Comparison of ENCODE assay signal across 1 cellular context in the genomic region with DNA sequence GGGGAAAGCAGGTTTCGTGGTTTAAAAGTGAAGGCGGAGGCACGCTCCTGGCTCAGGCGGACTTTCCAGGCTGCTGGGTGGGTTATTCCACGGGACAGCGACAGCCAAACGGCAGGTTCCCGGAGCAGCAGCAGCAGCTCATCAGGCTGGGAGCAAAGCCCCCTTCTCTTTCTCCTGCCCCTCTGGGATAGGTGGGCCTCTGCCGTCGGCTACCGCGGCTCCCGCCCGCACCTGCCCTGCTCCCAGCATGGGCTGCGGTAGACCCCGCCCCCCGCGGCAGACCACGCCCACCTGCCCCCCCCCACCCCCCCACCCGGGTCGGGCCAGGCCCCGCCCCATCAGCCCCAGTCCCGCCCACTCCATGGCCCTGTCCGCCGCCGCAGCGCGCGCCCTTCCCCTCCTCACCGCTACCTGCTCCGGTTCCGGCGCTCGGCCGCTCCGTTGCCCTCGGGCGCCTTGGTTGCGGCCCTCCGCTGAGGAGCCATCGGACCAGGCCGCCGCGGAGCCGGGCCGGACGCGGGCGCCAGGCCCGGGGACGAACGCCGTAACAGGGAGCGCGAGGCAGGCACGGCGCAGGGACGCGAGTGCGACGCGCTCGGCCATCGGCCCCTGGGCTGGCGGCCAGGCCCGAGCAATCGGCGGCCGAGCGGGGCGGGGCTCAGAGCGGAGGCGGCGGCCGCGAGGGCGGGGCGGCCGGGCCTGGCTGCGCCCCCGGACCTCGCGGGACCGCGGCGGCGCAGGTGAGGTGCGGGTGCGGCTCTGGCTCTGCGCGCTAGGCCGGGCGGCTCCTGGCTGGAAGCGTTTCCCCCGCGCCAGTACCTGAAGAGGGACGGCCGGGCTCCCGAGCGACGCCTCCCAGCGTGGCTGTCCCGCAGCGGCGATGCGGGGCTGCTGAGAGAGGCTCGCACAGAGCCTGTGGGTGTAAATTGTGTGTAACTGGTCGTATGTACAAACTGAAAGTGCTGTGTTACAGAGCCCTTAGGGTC.
TF ChIP-seq lines count a peak whose summit lies in the region.

A gene (plus strand): TSS at position 347 of the 986 bp plus-strand sequence. CDS start 1,453 bp downstream, outside the sequence.
A gene with protein sequence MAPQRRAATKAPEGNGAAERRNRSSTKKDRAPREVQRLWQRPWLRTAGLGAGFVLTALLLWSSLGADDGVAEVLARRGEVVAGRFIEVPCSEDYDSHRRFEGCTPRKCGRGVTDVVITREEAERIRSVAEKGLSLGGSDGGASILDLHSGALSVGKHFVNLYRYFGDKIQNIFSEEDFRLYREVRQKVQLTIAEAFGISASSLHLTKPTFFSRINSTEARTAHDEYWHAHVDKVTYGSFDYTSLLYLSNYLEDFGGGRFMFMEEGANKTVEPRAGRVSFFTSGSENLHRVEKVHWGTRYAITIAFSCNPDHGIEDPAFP (minus strand): TSS at position 586 of the 986 bp plus-strand sequence. CDS start 101 bp downstream, at position 485.

TF ChIP-seq in HepG2, 621 proteins besides CTCF, POLR2A, EP300 and RAD21 (continues in another document):
- TF ChIP-seq PHF20 (CRISPR knock-in tag; IDR thresholded peaks at IDR 0.05) = peak; percentile 77
- no peak for TF ChIP-seq SCMH1 (CRISPR knock-in tag; IDR thresholded peaks at IDR 0.05; ENCODE audit: borderline replicate concordance)
- TF ChIP-seq PRPF4 (IDR thresholded peaks at IDR 0.05; ENCODE audit: low read depth, low read length, poor library complexity, severe bottlenecking) = no peak
- TF ChIP-seq ZFP1 (CRISPR knock-in tag; IDR thresholded peaks at IDR 0.05) = no peak; the same call in 1 of the 2 replicates
- peak; percentile 63; the same call in 1 of the 2 replicates for TF ChIP-seq ARHGAP35 (CRISPR knock-in tag; IDR thresholded peaks at IDR 0.05; ENCODE audit: borderline replicate concordance)
- TF ChIP-seq, protein P1, sequence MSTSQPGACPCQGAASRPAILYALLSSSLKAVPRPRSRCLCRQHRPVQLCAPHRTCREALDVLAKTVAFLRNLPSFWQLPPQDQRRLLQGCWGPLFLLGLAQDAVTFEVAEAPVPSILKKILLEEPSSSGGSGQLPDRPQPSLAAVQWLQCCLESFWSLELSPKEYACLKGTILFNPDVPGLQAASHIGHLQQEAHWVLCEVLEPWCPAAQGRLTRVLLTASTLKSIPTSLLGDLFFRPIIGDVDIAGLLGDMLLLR (CRISPR knock-in tag; IDR thresholded peaks at IDR 0.05) = peak; percentile 91; the same call in 1 of the 2 replicates
- no peak for TF ChIP-seq ZNF782 (CRISPR knock-in tag; IDR thresholded peaks at IDR 0.05; ENCODE audit: borderline replicate concordance)
- peak; percentile 98 for TF ChIP-seq SRF (IDR thresholded peaks at IDR 0.05; ENCODE audit: low read depth, low read length)
- TF ChIP-seq, protein P2, sequence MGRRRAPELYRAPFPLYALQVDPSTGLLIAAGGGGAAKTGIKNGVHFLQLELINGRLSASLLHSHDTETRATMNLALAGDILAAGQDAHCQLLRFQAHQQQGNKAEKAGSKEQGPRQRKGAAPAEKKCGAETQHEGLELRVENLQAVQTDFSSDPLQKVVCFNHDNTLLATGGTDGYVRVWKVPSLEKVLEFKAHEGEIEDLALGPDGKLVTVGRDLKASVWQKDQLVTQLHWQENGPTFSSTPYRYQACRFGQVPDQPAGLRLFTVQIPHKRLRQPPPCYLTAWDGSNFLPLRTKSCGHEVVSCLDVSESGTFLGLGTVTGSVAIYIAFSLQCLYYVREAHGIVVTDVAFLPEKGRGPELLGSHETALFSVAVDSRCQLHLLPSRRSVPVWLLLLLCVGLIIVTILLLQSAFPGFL (CRISPR knock-in tag; IDR thresholded peaks at IDR 0.05) = 0 out of 2 replicates have a peak, but pooled peaks have one; percentile 33
- no peak for TF ChIP-seq SOX13 (IDR thresholded peaks at IDR 0.05)
- TF ChIP-seq SOX13 (CRISPR knock-in tag; conservative IDR thresholded peaks at IDR 0.05 in 1 of 2, IDR thresholded peaks at IDR 0.05 in 1 of 2) = no peak; a peak in 1 of 4 replicates
- TF ChIP-seq, protein P3, sequence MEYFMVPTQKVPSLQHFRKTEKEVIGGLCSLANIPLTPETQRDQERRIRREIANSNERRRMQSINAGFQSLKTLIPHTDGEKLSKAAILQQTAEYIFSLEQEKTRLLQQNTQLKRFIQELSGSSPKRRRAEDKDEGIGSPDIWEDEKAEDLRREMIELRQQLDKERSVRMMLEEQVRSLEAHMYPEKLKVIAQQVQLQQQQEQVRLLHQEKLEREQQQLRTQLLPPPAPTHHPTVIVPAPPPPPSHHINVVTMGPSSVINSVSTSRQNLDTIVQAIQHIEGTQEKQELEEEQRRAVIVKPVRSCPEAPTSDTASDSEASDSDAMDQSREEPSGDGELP (IDR thresholded peaks at IDR 0.05; ENCODE audit: borderline replicate concordance, low read depth) = no peak
- TF ChIP-seq NFKB2 (CRISPR knock-in tag; IDR thresholded peaks at IDR 0.05; ENCODE audit: borderline replicate concordance) = no peak; the same call in 1 of the 2 replicates
- no peak for TF ChIP-seq RBAK (CRISPR knock-in tag; IDR thresholded peaks at IDR 0.05)
- TF ChIP-seq, protein P4, sequence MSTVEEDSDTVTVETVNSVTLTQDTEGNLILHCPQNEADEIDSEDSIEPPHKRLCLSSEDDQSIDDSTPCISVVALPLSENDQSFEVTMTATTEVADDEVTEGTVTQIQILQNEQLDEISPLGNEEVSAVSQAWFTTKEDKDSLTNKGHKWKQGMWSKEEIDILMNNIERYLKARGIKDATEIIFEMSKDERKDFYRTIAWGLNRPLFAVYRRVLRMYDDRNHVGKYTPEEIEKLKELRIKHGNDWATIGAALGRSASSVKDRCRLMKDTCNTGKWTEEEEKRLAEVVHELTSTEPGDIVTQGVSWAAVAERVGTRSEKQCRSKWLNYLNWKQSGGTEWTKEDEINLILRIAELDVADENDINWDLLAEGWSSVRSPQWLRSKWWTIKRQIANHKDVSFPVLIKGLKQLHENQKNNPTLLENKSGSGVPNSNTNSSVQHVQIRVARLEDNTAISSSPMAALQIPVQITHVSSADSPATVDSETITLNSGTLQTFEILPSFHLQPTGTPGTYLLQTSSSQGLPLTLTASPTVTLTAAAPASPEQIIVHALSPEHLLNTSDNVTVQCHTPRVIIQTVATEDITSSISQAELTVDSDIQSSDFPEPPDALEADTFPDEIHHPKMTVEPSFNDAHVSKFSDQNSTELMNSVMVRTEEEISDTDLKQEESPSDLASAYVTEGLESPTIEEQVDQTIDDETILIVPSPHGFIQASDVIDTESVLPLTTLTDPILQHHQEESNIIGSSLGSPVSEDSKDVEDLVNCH (CRISPR knock-in tag; IDR thresholded peaks at IDR 0.05) = no peak
- TF ChIP-seq SP1 (IDR thresholded peaks at IDR 0.05) = no peak
- TF ChIP-seq SP1 (CRISPR knock-in tag; IDR thresholded peaks at IDR 0.05) = peak; percentile 97
- no peak for TF ChIP-seq JARID2 (CRISPR knock-in tag; IDR thresholded peaks at IDR 0.05; ENCODE audit: insufficient replicate concordance)
- TF ChIP-seq NFE2L2 (IDR thresholded peaks at IDR 0.05; ENCODE audit: low read length) = no peak
- TF ChIP-seq ZC3H13 (CRISPR knock-in tag; IDR thresholded peaks at IDR 0.05) = peak; percentile 76; the same call in 1 of the 2 replicates
- TF ChIP-seq, protein P5, sequence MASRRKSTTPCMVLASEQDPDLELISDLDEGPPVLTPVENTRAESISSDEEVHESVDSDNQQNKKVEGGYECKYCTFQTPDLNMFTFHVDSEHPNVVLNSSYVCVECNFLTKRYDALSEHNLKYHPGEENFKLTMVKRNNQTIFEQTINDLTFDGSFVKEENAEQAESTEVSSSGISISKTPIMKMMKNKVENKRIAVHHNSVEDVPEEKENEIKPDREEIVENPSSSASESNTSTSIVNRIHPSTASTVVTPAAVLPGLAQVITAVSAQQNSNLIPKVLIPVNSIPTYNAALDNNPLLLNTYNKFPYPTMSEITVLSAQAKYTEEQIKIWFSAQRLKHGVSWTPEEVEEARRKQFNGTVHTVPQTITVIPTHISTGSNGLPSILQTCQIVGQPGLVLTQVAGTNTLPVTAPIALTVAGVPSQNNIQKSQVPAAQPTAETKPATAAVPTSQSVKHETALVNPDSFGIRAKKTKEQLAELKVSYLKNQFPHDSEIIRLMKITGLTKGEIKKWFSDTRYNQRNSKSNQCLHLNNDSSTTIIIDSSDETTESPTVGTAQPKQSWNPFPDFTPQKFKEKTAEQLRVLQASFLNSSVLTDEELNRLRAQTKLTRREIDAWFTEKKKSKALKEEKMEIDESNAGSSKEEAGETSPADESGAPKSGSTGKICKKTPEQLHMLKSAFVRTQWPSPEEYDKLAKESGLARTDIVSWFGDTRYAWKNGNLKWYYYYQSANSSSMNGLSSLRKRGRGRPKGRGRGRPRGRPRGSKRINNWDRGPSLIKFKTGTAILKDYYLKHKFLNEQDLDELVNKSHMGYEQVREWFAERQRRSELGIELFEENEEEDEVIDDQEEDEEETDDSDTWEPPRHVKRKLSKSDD (CRISPR knock-in tag; IDR thresholded peaks at IDR 0.05; ENCODE audit: low read depth) = 0 out of 2 replicates have a peak, but pooled peaks have one; percentile 55
- peak; percentile 91; the same call in 1 of the 2 replicates for TF ChIP-seq RNF2 (conservative IDR thresholded peaks at IDR 0.05; ENCODE audit: low read depth)
- no peak; the same call in 1 of the 2 replicates for TF ChIP-seq GFI1 (CRISPR knock-in tag; IDR thresholded peaks at IDR 0.05; ENCODE audit: borderline replicate concordance)
- TF ChIP-seq HOXA9 (CRISPR knock-in tag; IDR thresholded peaks at IDR 0.05; ENCODE audit: borderline replicate concordance) = peak; percentile 82; the same call in 1 of the 2 replicates
- 0 out of 2 replicates have a peak, but pooled peaks have one; percentile 40 for TF ChIP-seq ZNF556 (CRISPR knock-in tag; IDR thresholded peaks at IDR 0.05; ENCODE audit: borderline replicate concordance)
- TF ChIP-seq, protein P6, sequence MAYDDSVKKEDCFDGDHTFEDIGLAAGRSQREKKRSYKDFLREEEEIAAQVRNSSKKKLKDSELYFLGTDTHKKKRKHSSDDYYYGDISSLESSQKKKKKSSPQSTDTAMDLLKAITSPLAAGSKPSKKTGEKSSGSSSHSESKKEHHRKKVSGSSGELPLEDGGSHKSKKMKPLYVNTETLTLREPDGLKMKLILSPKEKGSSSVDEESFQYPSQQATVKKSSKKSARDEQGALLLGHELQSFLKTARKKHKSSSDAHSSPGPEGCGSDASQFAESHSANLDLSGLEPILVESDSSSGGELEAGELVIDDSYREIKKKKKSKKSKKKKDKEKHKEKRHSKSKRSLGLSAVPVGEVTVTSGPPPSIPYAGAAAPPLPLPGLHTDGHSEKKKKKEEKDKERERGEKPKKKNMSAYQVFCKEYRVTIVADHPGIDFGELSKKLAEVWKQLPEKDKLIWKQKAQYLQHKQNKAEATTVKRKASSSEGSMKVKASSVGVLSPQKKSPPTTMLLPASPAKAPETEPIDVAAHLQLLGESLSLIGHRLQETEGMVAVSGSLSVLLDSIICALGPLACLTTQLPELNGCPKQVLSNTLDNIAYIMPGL (CRISPR knock-in tag; IDR thresholded peaks at IDR 0.05; ENCODE audit: borderline replicate concordance in 1 of 2, low read depth in 1 of 2) = peak; percentile 57 to 76; a peak in 3 of 4 replicates
- TF ChIP-seq, protein P7, sequence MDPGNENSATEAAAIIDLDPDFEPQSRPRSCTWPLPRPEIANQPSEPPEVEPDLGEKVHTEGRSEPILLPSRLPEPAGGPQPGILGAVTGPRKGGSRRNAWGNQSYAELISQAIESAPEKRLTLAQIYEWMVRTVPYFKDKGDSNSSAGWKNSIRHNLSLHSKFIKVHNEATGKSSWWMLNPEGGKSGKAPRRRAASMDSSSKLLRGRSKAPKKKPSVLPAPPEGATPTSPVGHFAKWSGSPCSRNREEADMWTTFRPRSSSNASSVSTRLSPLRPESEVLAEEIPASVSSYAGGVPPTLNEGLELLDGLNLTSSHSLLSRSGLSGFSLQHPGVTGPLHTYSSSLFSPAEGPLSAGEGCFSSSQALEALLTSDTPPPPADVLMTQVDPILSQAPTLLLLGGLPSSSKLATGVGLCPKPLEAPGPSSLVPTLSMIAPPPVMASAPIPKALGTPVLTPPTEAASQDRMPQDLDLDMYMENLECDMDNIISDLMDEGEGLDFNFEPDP (CRISPR knock-in tag; conservative IDR thresholded peaks at IDR 0.05) = peak; percentile 97; the same call in 1 of the 2 replicates
- TF ChIP-seq ZNF33B (CRISPR knock-in tag; IDR thresholded peaks at IDR 0.05) = 0 out of 2 replicates have a peak, but pooled peaks have one; percentile 9
- TF ChIP-seq SATB2 (CRISPR knock-in tag; IDR thresholded peaks at IDR 0.05) = no peak
- TF ChIP-seq, protein P8, sequence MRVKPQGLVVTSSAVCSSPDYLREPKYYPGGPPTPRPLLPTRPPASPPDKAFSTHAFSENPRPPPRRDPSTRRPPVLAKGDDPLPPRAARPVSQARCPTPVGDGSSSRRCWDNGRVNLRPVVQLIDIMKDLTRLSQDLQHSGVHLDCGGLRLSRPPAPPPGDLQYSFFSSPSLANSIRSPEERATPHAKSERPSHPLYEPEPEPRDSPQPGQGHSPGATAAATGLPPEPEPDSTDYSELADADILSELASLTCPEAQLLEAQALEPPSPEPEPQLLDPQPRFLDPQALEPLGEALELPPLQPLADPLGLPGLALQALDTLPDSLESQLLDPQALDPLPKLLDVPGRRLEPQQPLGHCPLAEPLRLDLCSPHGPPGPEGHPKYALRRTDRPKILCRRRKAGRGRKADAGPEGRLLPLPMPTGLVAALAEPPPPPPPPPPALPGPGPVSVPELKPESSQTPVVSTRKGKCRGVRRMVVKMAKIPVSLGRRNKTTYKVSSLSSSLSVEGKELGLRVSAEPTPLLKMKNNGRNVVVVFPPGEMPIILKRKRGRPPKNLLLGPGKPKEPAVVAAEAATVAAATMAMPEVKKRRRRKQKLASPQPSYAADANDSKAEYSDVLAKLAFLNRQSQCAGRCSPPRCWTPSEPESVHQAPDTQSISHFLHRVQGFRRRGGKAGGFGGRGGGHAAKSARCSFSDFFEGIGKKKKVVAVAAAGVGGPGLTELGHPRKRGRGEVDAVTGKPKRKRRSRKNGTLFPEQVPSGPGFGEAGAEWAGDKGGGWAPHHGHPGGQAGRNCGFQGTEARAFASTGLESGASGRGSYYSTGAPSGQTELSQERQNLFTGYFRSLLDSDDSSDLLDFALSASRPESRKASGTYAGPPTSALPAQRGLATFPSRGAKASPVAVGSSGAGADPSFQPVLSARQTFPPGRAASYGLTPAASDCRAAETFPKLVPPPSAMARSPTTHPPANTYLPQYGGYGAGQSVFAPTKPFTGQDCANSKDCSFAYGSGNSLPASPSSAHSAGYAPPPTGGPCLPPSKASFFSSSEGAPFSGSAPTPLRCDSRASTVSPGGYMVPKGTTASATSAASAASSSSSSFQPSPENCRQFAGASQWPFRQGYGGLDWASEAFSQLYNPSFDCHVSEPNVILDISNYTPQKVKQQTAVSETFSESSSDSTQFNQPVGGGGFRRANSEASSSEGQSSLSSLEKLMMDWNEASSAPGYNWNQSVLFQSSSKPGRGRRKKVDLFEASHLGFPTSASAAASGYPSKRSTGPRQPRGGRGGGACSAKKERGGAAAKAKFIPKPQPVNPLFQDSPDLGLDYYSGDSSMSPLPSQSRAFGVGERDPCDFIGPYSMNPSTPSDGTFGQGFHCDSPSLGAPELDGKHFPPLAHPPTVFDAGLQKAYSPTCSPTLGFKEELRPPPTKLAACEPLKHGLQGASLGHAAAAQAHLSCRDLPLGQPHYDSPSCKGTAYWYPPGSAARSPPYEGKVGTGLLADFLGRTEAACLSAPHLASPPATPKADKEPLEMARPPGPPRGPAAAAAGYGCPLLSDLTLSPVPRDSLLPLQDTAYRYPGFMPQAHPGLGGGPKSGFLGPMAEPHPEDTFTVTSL (CRISPR knock-in tag; IDR thresholded peaks at IDR 0.05; ENCODE audit: borderline replicate concordance) = no peak
- TF ChIP-seq TRIM24 (CRISPR knock-in tag; IDR thresholded peaks at IDR 0.05) = no peak
- TF ChIP-seq CEBPG (CRISPR knock-in tag; IDR thresholded peaks at IDR 0.05) = no peak
- no peak for TF ChIP-seq TCF7 (IDR thresholded peaks at IDR 0.05; ENCODE audit: low read depth)
- peak; percentile 93; the same call in 1 of the 2 replicates for TF ChIP-seq ZNF160 (CRISPR knock-in tag; IDR thresholded peaks at IDR 0.05)
- TF ChIP-seq HOXA5 (CRISPR knock-in tag; IDR thresholded peaks at IDR 0.05) = no peak
- no peak for TF ChIP-seq WIZ (CRISPR knock-in tag; IDR thresholded peaks at IDR 0.05)
- peak; percentile 83; the same call in 1 of the 2 replicates for TF ChIP-seq ZNF713 (CRISPR knock-in tag; IDR thresholded peaks at IDR 0.05)
- peak; percentile 93 for TF ChIP-seq SAP130 (CRISPR knock-in tag; IDR thresholded peaks at IDR 0.05; ENCODE audit: low read depth)
